Comparison of ENCODE assay signal across 1 cellular context in the genomic region with DNA sequence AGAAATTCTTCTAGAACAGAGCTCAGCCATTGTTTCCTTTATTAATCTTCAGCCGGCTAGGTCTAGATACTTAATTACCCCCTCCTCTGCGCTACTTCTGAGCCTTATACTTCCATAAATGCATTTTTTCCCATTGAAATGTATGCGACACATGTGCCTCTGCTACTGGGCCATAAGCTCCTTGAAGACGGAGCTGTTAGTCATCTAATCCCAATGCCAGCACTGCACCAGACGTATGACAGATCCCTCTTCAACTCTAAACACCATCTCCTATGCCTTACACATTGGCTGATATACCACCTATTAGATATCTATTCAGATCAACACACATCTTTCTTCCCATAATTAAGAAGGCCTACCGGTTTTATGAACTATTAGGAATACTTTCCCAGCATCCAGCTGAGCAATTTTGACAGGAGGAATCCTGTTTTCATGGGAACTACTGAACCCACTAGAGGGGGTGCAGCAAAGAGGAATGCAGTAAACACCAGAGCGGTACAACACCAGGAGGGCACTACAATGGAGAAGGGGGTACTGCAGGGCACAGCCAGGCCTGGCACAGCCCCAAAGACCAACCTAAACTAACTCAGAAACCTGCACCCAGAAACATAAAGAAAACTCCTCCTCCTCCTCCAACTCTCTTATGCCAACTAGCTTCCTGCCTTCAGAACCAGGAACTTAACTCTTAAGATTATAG.
TF ChIP-seq lines count a peak whose summit lies in the region.

No MANE protein-coding gene starts in this region.

TF ChIP-seq in SK-N-SH treated with all-trans-retinoic acid at 6 μM for 48 hours, 23 proteins besides CTCF, POLR2A, EP300 and RAD21 (continued from another document):
- TF ChIP-seq, protein P1, sequence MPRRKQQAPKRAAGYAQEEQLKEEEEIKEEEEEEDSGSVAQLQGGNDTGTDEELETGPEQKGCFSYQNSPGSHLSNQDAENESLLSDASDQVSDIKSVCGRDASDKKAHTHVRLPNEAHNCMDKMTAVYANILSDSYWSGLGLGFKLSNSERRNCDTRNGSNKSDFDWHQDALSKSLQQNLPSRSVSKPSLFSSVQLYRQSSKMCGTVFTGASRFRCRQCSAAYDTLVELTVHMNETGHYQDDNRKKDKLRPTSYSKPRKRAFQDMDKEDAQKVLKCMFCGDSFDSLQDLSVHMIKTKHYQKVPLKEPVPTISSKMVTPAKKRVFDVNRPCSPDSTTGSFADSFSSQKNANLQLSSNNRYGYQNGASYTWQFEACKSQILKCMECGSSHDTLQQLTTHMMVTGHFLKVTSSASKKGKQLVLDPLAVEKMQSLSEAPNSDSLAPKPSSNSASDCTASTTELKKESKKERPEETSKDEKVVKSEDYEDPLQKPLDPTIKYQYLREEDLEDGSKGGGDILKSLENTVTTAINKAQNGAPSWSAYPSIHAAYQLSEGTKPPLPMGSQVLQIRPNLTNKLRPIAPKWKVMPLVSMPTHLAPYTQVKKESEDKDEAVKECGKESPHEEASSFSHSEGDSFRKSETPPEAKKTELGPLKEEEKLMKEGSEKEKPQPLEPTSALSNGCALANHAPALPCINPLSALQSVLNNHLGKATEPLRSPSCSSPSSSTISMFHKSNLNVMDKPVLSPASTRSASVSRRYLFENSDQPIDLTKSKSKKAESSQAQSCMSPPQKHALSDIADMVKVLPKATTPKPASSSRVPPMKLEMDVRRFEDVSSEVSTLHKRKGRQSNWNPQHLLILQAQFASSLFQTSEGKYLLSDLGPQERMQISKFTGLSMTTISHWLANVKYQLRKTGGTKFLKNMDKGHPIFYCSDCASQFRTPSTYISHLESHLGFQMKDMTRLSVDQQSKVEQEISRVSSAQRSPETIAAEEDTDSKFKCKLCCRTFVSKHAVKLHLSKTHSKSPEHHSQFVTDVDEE (CRISPR knock-in tag; IDR thresholded peaks at IDR 0.05), result no peak
TF ChIP-seq in SK-N-SH treated with all-trans-retinoic acid at 6 μM for 48 hours: peak in this region for 0.
